ENCODE assay signal across 16 cellular contexts in the genomic region with DNA sequence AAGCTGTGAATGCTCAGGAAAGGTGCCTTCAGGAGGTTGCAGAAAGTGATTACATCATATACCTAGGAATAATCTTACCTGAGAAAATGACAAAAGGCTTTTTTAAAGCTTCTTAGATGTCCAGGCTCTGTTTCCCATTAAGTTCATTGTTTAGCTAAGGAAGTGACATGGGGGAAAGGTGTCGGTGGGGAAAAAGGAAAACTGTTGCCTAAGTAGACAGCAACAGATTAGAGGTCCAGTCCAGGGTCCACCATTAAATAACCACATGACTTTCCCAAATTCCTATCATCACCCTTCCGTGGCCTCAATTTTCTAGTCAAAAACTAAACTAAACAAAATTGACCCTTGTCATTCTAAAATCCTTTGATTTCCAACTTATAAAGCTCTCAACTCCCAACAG. TPM values are rescaled to one million over a fixed set of nuclear protein-coding genes. Genes with fewer than 3 reads are reported as not detected.
DNase-seq lines count a peak whose midpoint lies in the region; ATAC-seq, FAIRE-seq and TF ChIP-seq lines count a peak whose summit lies in the region.
"Had no signal": no experiment of that assay in that cellular context is flagged by ENCODE, and none has a peak within 500 bp of the region (broad histone marks: within the 10 kb centered on the region; RNA-seq: fewer than 3 reads in every experiment).

No MANE protein-coding gene starts in this region.

- H3K27ac ChIP-seq in HepG2 (ENCODE audit: extremely low read length, insufficient read depth, low read length) (peak overlapping the region; percentile 63), right lobe of liver (no peak overlapping the region), esophagus squamous epithelium (peak overlapping the region; percentile 56 to 97 (median 78)), psoas muscle (no peak overlapping the region)
- H3K27ac ChIP-seq: foreskin keratinocyte had no signal

- WGBS in HepG2 (ENCODE audit: low lambda C conversion rate), result 4% methylated on average over 2 of the region's 2 CpGs
- 39% methylated on average over 2 of the region's 2 CpGs for WGBS in right lobe of liver (ENCODE audit: insufficient coverage, low coverage, low lambda C conversion rate, missing lambda C conversion rate)
- 51 to 61% methylated on average over 2 of the region's 2 CpGs for WGBS in esophagus squamous epithelium, 2 donors
- whole genome bisulfite sequencing in psoas muscle, 3 donors, result 74 to 82% (median 80%) methylated on average over 2 of the region's 2 CpGs

- CTCF ChIA-PET in HepG2 (lab: Yijun Ruan, JAX; ENCODE audit: low intra/inter-chr PET ratio, low total read pairs), result no interaction called here

- ATAC-seq in HepG2, result no peak
- no peak for ATAC-seq in right lobe of liver
- no peak for ATAC-seq in psoas muscle
- no peak for ATAC-seq in HG03135 (IDR thresholded peaks at IDR 0.05; ENCODE audit: unreplicated experiment)
- no peak for ATAC-seq in HG03342 (IDR thresholded peaks at IDR 0.05; ENCODE audit: unreplicated experiment)
- ATAC-seq: foreskin keratinocyte; naive thymus-derived CD8-positive, alpha-beta T cell; stimulated activated naive CD8-positive, alpha-beta T cell treated with anti-CD3 and anti-CD28 coated beads, Interleukin-15, amount 100 ng/mL, for 72 hours had no signal

- no peak overlapping the region for H3K27ac Mint-ChIP-seq in immature natural killer cell
- H3K27ac Mint-ChIP-seq: activated B cell treated with CpG ODN at 0.5 μM for 24 hours; activated naive CD8-positive, alpha-beta T cell treated with anti-CD3 and anti-CD28 coated beads for 36 hours; naive thymus-derived CD8-positive, alpha-beta T cell; stimulated activated naive CD8-positive, alpha-beta T cell treated with anti-CD3 and anti-CD28 coated beads, Interleukin-15, amount 100 ng/mL, for 72 hours had no signal

- peak overlapping the region; percentile 85 for H3K4me2 ChIP-seq in HepG2 (ENCODE audit: low read depth, low read length)

- peaks cover 8 to 10% of the 10 kb centered on the region in 2 donors for H3K4me1 Mint-ChIP-seq in immature natural killer cell

- BruUV-seq in HepG2 (replicated peaks; lab: Mats Ljungman, UMichigan), result TSS peak; percentile 6

- H4K20me1 ChIP-seq in HepG2 (ENCODE audit: insufficient read depth, low read length), result peaks cover 54% of the 10 kb centered on the region

- POLR2A ChIA-PET in HepG2 (lab: Yijun Ruan, JAX), result interaction anchor here (1.0 to 2.5 kb wide), 4 partner anchors 9 to 44 kb away, joined by 3 to 14 read pairs (median 3); no protein-coding TSS in a partner anchor

- H2AFZ ChIP-seq in HepG2 (ENCODE audit: low read length), result no peak overlapping the region

- intact Hi-C loops in HepG2 (cut with micrococcal nuclease; ENCODE audit: unreplicated experiment), result no loop called here
- intact Hi-C loops in right lobe of liver (cut with DNase I), result no loop called here
- intact Hi-C loops in esophagus squamous epithelium (cut with DNase I), result loop anchor here (10.0 kb wide), 1 partner anchor 79 kb away; no protein-coding TSS in a partner anchor
- intact Hi-C loops in psoas muscle (cut with DNase I), result loop anchor here in 1 of 2 donors (10.0 kb wide), 1 partner anchor 119 kb away; no protein-coding TSS in a partner anchor

- H3K4me1 ChIP-seq in HepG2 (ENCODE audit: insufficient read depth, low read length), result peaks cover 61% of the 10 kb centered on the region
- peaks cover 0 to 4% (median 2%) of the 10 kb centered on the region in 4 donors for H3K4me1 ChIP-seq in right lobe of liver
- peaks cover 24 to 87% (median 45%) of the 10 kb centered on the region in 3 donors for H3K4me1 ChIP-seq in esophagus squamous epithelium
- peaks cover 24% of the 10 kb centered on the region for H3K4me1 ChIP-seq in psoas muscle

- H3K79me2 ChIP-seq in HepG2 (ENCODE audit: insufficient read depth, low read length), result peaks cover 84% of the 10 kb centered on the region

- no peak for TF ChIP-seq RAD21 in HepG2 (CRISPR knock-in tag; IDR thresholded peaks at IDR 0.05)

- TF ChIP-seq CTCF in HepG2 (CRISPR knock-in tag; IDR thresholded peaks at IDR 0.05) (no peak), right lobe of liver (IDR thresholded peaks at IDR 0.05) (no peak), esophagus squamous epithelium (IDR thresholded peaks at IDR 0.05) (no peak), psoas muscle (IDR thresholded peaks at IDR 0.05) (no peak)

- no peaks in the 10 kb centered on the region for H3K36me3 Mint-ChIP-seq in immature natural killer cell

- no peaks in the 10 kb centered on the region for H3K9me3 Mint-ChIP-seq in immature natural killer cell
- H3K9me3 Mint-ChIP-seq: activated B cell treated with CpG ODN at 0.5 μM for 24 hours; activated naive CD8-positive, alpha-beta T cell treated with anti-CD3 and anti-CD28 coated beads for 36 hours; naive thymus-derived CD8-positive, alpha-beta T cell; stimulated activated naive CD8-positive, alpha-beta T cell treated with anti-CD3 and anti-CD28 coated beads, Interleukin-15, amount 100 ng/mL, for 72 hours had no signal

- H3K36me3 ChIP-seq in HepG2 (replicated peaks in 1 of 2; ENCODE audit: control insufficient read depth in 1 of 2, insufficient read depth in 2 of 2, low read length in 2 of 2) (peaks cover 10 to 41% of the 10 kb centered on the region in 2 experiments), right lobe of liver (no peaks in the 10 kb centered on the region), esophagus squamous epithelium (no peaks in the 10 kb centered on the region), psoas muscle (ENCODE audit: insufficient read depth in 1 of 2, low read depth in 1 of 2) (peaks cover under 1 to 30% of the 10 kb centered on the region in 2 donors)

- peaks cover 8 to 18% (median 11%) of the 10 kb centered on the region in 3 donors for H3K27me3 Mint-ChIP-seq in immature natural killer cell (ENCODE audit: low read depth in 3 of 3)

- in situ Hi-C loops in HepG2 (cut with HindIII; ENCODE audit: extremely low pct_ligation_motif_present, low pct_unique_long_range_greater_than_20kb), result no loop called here

- H3K27me3 ChIP-seq in HepG2 (ENCODE audit: control insufficient read depth in 1 of 2, insufficient read depth in 2 of 2, low read length in 2 of 2) (no peaks in the 10 kb centered on the region; a peak in 1 of 5 replicates), right lobe of liver (no peaks in the 10 kb centered on the region), esophagus squamous epithelium (no peaks in the 10 kb centered on the region), psoas muscle (ENCODE audit: insufficient read depth in 3 of 3, low read length in 2 of 3) (no peaks in the 10 kb centered on the region)
- H3K27me3 ChIP-seq: foreskin keratinocyte had no signal

- peak; percentile 70 for FAIRE-seq in HepG2 (lab: Jason Lieb, UNC)
- FAIRE-seq: H54, islet of Langerhans had no signal

- H3K9ac ChIP-seq in HepG2 (ENCODE audit: insufficient read depth, low read depth, low read length), result peak overlapping the region; percentile 63; the same call in 1 of the 2 replicates

- TF ChIP-seq POLR2A in HepG2 (IDR thresholded peaks at IDR 0.05; ENCODE audit: insufficient read depth in 1 of 2, low read depth in 2 of 2, low read length in 2 of 2) (no peak), right lobe of liver (IDR thresholded peaks at IDR 0.05) (no peak), esophagus squamous epithelium (IDR thresholded peaks at IDR 0.05) (no peak)

- H3K4me3 Mint-ChIP-seq in immature natural killer cell, result no peak overlapping the region
- H3K4me3 Mint-ChIP-seq: activated B cell treated with CpG ODN at 0.5 μM for 24 hours; activated naive CD8-positive, alpha-beta T cell treated with anti-CD3 and anti-CD28 coated beads for 36 hours; stimulated activated naive CD8-positive, alpha-beta T cell treated with anti-CD3 and anti-CD28 coated beads, Interleukin-15, amount 100 ng/mL, for 72 hours had no signal

- TF ChIP-seq EP300 in HepG2 (IDR thresholded peaks at IDR 0.05; ENCODE audit: low read depth in 2 of 2, low read length in 2 of 2), result peak in 1 of 2 experiments; percentile 79; a peak in 2 of 4 replicates
- TF ChIP-seq EP300 in HepG2 (CRISPR knock-in tag; IDR thresholded peaks at IDR 0.05; ENCODE audit: borderline replicate concordance), result peak; percentile 17; the same call in 1 of the 2 replicates

- H3K9me3 ChIP-seq in HepG2 (ENCODE audit: low read length) (no peaks in the 10 kb centered on the region), right lobe of liver (no peaks in the 10 kb centered on the region), esophagus squamous epithelium (no peaks in the 10 kb centered on the region), psoas muscle (no peaks in the 10 kb centered on the region)

- H3K4me3 ChIP-seq in HepG2 (replicated peaks in 1 of 3; ENCODE audit: insufficient read depth in 1 of 3, low read depth in 2 of 3, low read length in 3 of 3) (peak overlapping the region; percentile 51 to 94 (median 92); a peak in 5 of 6 replicates), right lobe of liver (no peak overlapping the region), esophagus squamous epithelium (peak overlapping the region in 3 of 4 donors; percentile 75 to 76 (median 76)), psoas muscle (peak overlapping the region; percentile 86)

- DNase-seq in HepG2 (ENCODE audit: low spot score), result peak; percentile 52
- no peak for DNase-seq in right lobe of liver
- no peak for DNase-seq in esophagus squamous epithelium (lab: John Stamatoyannopoulos, UW)
- no peak for DNase-seq in psoas muscle
- DNase-seq in immature natural killer cell, result no peak
- no peak for DNase-seq in NCI-H1092 treated with DMSO at 0.1 percent for 48 hours (lab: John Stamatoyannopoulos, UW)
- DNase-seq: activated B cell treated with CpG ODN at 0.5 μM for 24 hours; activated CD8-positive, alpha-beta memory T cell treated with anti-CD3 and anti-CD28 coated beads, Interleukin-2, amount 50 U/mL, for 4 hours; activated naive CD8-positive, alpha-beta T cell treated with anti-CD3 and anti-CD28 coated beads for 36 hours; naive thymus-derived CD8-positive, alpha-beta T cell; stimulated activated naive CD8-positive, alpha-beta T cell treated with anti-CD3 and anti-CD28 coated beads, Interleukin-15, amount 100 ng/mL, for 72 hours had no signal

RNA-seq across cellular contexts. Expression of gene WWTR1, which starts 4.3 kb away (rescaled TPM):
- total RNA-seq in HepG2 (2016; rRNA removed; fragmentation: Illumina TruSeq; extraction: Trizol) (19.7 and 27.0 TPM in 2 replicates), right lobe of liver (10 to 100 TPM; 10.6 to 19.7 (median 15.3) TPM), esophagus squamous epithelium (100 to 1,000 TPM in 1 of 4 donors, 10 to 100 TPM in 3; 35.7 to 116 (median 39.6) TPM), psoas muscle (10 to 100 TPM; 13.3 to 52.9 (median 30.1) TPM)
- 3.0 and 4.5 TPM in 2 replicates for total RNA-seq in HepG2 (2016; cell fraction: cytosol; rRNA removed; fragmentation: Illumina TruSeq; extraction: Trizol; ENCODE audit: low read depth)
- total RNA-seq in HepG2 (2016; cell fraction: insoluble cytoplasmic fraction; rRNA removed; fragmentation: Illumina TruSeq; extraction: Trizol), result 18.2 and 25.1 TPM in 2 replicates
- total RNA-seq in HepG2 (2016; cell fraction: membrane; rRNA removed; fragmentation: Illumina TruSeq; extraction: Trizol), result 11.0 and 11.7 TPM in 2 replicates
- 22.2 and 23.3 TPM in 2 replicates for total RNA-seq in HepG2 (2016; cell fraction: nucleus; rRNA removed; fragmentation: Illumina TruSeq; extraction: Trizol)
- polyA plus RNA-seq in HepG2 (2011; rRNA removed) (105 and 139 TPM in 2 replicates), psoas muscle (10 to 100 TPM in 1 of 3 donors, 1 to 10 TPM in 2; 6.7 to 53.5 (median 6.7) TPM), immature natural killer cell (not detected)
- 87.9 and 94.0 TPM in 2 replicates for polyA plus RNA-seq in HepG2 (2011; cell fraction: cytosol; rRNA removed)
- 104 and 133 TPM in 2 replicates for polyA plus RNA-seq in HepG2 (2011; cell fraction: nucleus; rRNA removed)
- polyA plus RNA-seq in HepG2 (2012), result 75.0 and 83.3 TPM in 2 replicates
- 5.5 and 5.7 TPM in 2 replicates for polyA plus RNA-seq in HepG2 (2016; cell fraction: cytosol; fragmentation: Illumina TruSeq; extraction: Trizol; ENCODE audit: low read depth)
- polyA plus RNA-seq in HepG2 (2016; cell fraction: insoluble cytoplasmic fraction; fragmentation: Illumina TruSeq; extraction: Trizol; ENCODE audit: low read depth), result 54.5 and 55.7 TPM in 2 replicates
- polyA plus RNA-seq in HepG2 (2016; cell fraction: membrane; fragmentation: Illumina TruSeq; extraction: Trizol; ENCODE audit: low read depth), result 11.1 and 12.3 TPM in 2 replicates
- polyA plus RNA-seq in HepG2 (2016; cell fraction: nucleus; fragmentation: Illumina TruSeq; extraction: Trizol; ENCODE audit: insufficient read depth, low read depth), result 38.7 and 40.5 TPM in 2 replicates
- 71.2 and 129 TPM in 2 replicates for polyA minus RNA-seq in HepG2 (2011; rRNA and poly(A)+ RNA removed; ENCODE audit: low replicate concordance)
- polyA minus RNA-seq in HepG2 (2011; cell fraction: cytosol; rRNA and poly(A)+ RNA removed), result 90.2 and 115 TPM in 2 replicates
- 131 and 167 TPM in 2 replicates for polyA minus RNA-seq in HepG2 (2011; cell fraction: nucleus; rRNA and poly(A)+ RNA removed)

Comparison
In these comparisons a context has a peak if more than half of its experiments do, and no peak if none do; other contexts are left out.
1. H3K27ac ChIP-seq: peak in HepG2 (single experiment) and esophagus squamous epithelium (4 of 4); none in right lobe of liver (0 of 3) and psoas muscle (single experiment).
2. H3K4me3 ChIP-seq: peak in HepG2 (3 of 3), esophagus squamous epithelium (3 of 4) and psoas muscle (single experiment); none in right lobe of liver (0 of 3).